In the genomic region with DNA sequence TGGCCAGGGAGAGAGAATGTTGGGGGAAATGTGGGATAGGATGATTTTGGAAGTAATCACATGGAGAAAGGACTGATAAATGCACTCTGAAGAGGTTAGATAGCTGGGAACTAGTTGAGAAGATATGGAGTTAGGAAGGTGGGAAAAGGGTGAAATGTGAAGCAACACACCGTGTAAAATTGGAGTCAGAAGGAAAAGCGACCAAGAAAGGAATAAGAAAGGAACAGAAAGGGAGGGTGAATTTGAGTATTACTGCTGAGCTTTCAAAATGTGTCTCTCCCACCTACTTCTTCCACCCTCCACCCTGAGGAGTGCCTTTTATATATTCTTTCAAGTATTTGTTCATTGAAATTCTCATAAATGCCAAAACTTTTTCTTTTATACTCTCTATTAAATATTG, we compare ENCODE assay signal across 20 cellular contexts.
DNase-seq lines count a peak whose midpoint lies in the region; ATAC-seq, FAIRE-seq and TF ChIP-seq lines count a peak whose summit lies in the region.
"Had no signal": no experiment of that assay in that cellular context is flagged by ENCODE, and none has a peak within 500 bp of the region (broad histone marks: within the 10 kb centered on the region; RNA-seq: fewer than 3 reads in every experiment).

No MANE protein-coding gene starts in this region.

- H3K23ac ChIP-seq in IMR-90 (ENCODE audit: low read depth, low read length): no peak overlapping the region
- H3K23ac ChIP-seq in mesenchymal stem cell (ENCODE audit: low read length in 2 of 2): no peak overlapping the region

- H3K4me1 ChIP-seq in A549: peaks cover 9% of the 10 kb centered on the region; the same call in 2 of the 3 replicates
- peaks cover 50% of the 10 kb centered on the region for H3K4me1 ChIP-seq in GM23248 (ENCODE audit: insufficient read depth)
- H3K4me1 ChIP-seq in IMR-90 (ENCODE audit: control insufficient read depth, insufficient read depth, low read length): no peaks in the 10 kb centered on the region
- no peaks in the 10 kb centered on the region for H3K4me1 ChIP-seq in mesenchymal stem cell (ENCODE audit: control insufficient read depth, insufficient read depth, low read depth, low read length)
- H3K4me1 ChIP-seq: BLaER1, Caco-2 had no signal

- no peaks in the 10 kb centered on the region for H3K4me1 Mint-ChIP-seq in immature natural killer cell
- H3K4me1 Mint-ChIP-seq: B cell; CD4-positive, CD25-positive, alpha-beta regulatory T cell had no signal

- no peak overlapping the region for H2AFZ ChIP-seq in GM23248
- no peak overlapping the region for H2AFZ ChIP-seq in IMR-90 (replicated peaks; ENCODE audit: low read length, poor library complexity)
- H2AFZ ChIP-seq in mesenchymal stem cell (ENCODE audit: low read depth, low read length): no peak overlapping the region

- in situ Hi-C loops in GM23248 (cut with MboI) (no loop called here), IMR-90 (cut with MboI; ENCODE audit: low sequenced_read_pairs) (no loop called here)

- TF ChIP-seq RAD21 in A549 (conservative IDR thresholded peaks at IDR 0.05 in 1 of 2, IDR thresholded peaks at IDR 0.05 in 1 of 2) (no peak), IMR-90 (IDR thresholded peaks at IDR 0.05; ENCODE audit: low read length) (no peak)

- H3K4ac ChIP-seq in IMR-90 (ENCODE audit: low read depth, low read length) (no peak overlapping the region), mesenchymal stem cell (ENCODE audit: low read depth in 1 of 2, low read length in 2 of 2) (no peak overlapping the region)

- TF ChIP-seq POLR2A in A549 (IDR thresholded peaks at IDR 0.05; ENCODE audit: low read length) (no peak), IMR-90 (IDR thresholded peaks at IDR 0.05; ENCODE audit: low read depth, low read length) (no peak), GM18505 (IDR thresholded peaks at IDR 0.05; ENCODE audit: borderline replicate concordance, extremely low read depth, insufficient read depth, insufficient read length) (no peak)

- no peaks in the 10 kb centered on the region for H3K36me3 Mint-ChIP-seq in immature natural killer cell
- H3K36me3 Mint-ChIP-seq: CD4-positive, CD25-positive, alpha-beta regulatory T cell; CD8-positive, alpha-beta T cell had no signal

- H3K27me3 Mint-ChIP-seq in immature natural killer cell (ENCODE audit: low read depth in 3 of 3): peaks cover 0 to 5% (median 0%) of the 10 kb centered on the region in 3 donors
- H3K27me3 Mint-ChIP-seq: B cell; CD4-positive, CD25-positive, alpha-beta regulatory T cell had no signal

- dilution Hi-C loops in IMR-90 (cut with HindIII; ENCODE audit: low sequenced_read_pairs, unreplicated experiment): no loop called here

- DNase-seq in A549 (ENCODE audit: low read depth in 1 of 2, low spot score in 1 of 2) (no peak), GM23248 (no peak), IMR-90 (no peak), mesenchymal stem cell (no peak), sciatic nerve (ENCODE audit: low spot score) (no peak), immature natural killer cell (no peak)
- DNase-seq: 8988T; Caco-2; CD4-positive, CD25-positive, alpha-beta regulatory T cell; CD8-positive, alpha-beta T cell; DMS153; DND-41; H9 had no signal

- H3K4me2 ChIP-seq in A549 (no peak overlapping the region), GM23248 (ENCODE audit: unreplicated experiment) (no peak overlapping the region), IMR-90 (ENCODE audit: low read depth, low read length) (no peak overlapping the region), mesenchymal stem cell (ENCODE audit: low read length, poor library complexity, severe bottlenecking) (no peak overlapping the region)
- H3K4me2 ChIP-seq: BLaER1 had no signal

- H4K8ac ChIP-seq in IMR-90 (ENCODE audit: low read depth in 2 of 2, low read length in 2 of 2): no peak overlapping the region
- no peak overlapping the region for H4K8ac ChIP-seq in mesenchymal stem cell (ENCODE audit: low read length)

- 0 out of 2 replicates have a peak, but pooled peaks cover 9% of the 10 kb centered on the region for H3K79me2 ChIP-seq in GM23248 (ENCODE audit: insufficient read depth)

- H3K56ac ChIP-seq in IMR-90 (ENCODE audit: extremely low read depth, insufficient read depth, low read length): no peak overlapping the region

- no peak for TF ChIP-seq CTCF in A549 (IDR thresholded peaks at IDR 0.05)
- no peak for TF ChIP-seq CTCF in IMR-90 (conservative IDR thresholded peaks at IDR 0.05; ENCODE audit: low read depth, low read length)

- no peak overlapping the region for H2BK20ac ChIP-seq in IMR-90 (ENCODE audit: low read depth, low read length)

- H3F3A ChIP-seq in GM23248 (ENCODE audit: insufficient read depth): peaks cover 60% of the 10 kb centered on the region

- no peak overlapping the region for H2BK120ac ChIP-seq in IMR-90 (ENCODE audit: low read depth, low read length)
- no peak overlapping the region for H2BK120ac ChIP-seq in mesenchymal stem cell (ENCODE audit: low read depth, low read length)

- H4K20me1 ChIP-seq in GM23248 (ENCODE audit: insufficient read depth): no peaks in the 10 kb centered on the region
- H4K20me1 ChIP-seq in IMR-90 (ENCODE audit: insufficient read depth, low read length): no peaks in the 10 kb centered on the region
- H4K20me1 ChIP-seq: BLaER1 had no signal

- CTCF ChIA-PET in A549 (lab: Yijun Ruan, JAX) (interaction anchor here (1.0 kb wide), 1 partner anchor 11 kb away, joined by 3 read pairs; no protein-coding TSS in a partner anchor), IMR-90 (lab: Yijun Ruan, JAX) (no interaction called here)

- no peak overlapping the region for H2AK9ac ChIP-seq in IMR-90 (replicated peaks; ENCODE audit: low read depth, low read length, poor library complexity)

- POLR2A ChIA-PET in A549 (lab: Yijun Ruan, JAX): no interaction called here
- POLR2A ChIA-PET in IMR-90 (lab: Charles Lee; ENCODE audit: unreplicated experiment): no interaction called here

- no peak overlapping the region for H3K4me3 Mint-ChIP-seq in immature natural killer cell
- H3K4me3 Mint-ChIP-seq: B cell; CD4-positive, CD25-positive, alpha-beta regulatory T cell; CD8-positive, alpha-beta T cell; H9 had no signal

- H3K18ac ChIP-seq in IMR-90 (ENCODE audit: low read depth, low read length): peak overlapping the region; percentile 43; the same call in 1 of the 2 replicates
- no peak overlapping the region for H3K18ac ChIP-seq in mesenchymal stem cell (ENCODE audit: low read depth in 1 of 2, low read length in 2 of 2)

- no peaks in the 10 kb centered on the region; the same call in 1 of the 2 replicates for H3K9me1 ChIP-seq in IMR-90 (ENCODE audit: insufficient read depth, low read length)

- no peak for ATAC-seq in A549
- no peak for ATAC-seq in IMR-90 (ENCODE audit: low read depth)
- no peak for ATAC-seq in GM18505 (IDR thresholded peaks at IDR 0.05; ENCODE audit: unreplicated experiment)
- ATAC-seq in sciatic nerve: no peak
- ATAC-seq in GM19395 (IDR thresholded peaks at IDR 0.05; ENCODE audit: unreplicated experiment): no peak
- ATAC-seq: CD8-positive, alpha-beta T cell had no signal

- H3K14ac ChIP-seq in IMR-90 (replicated peaks; ENCODE audit: low read depth, low read length) (no peak overlapping the region), mesenchymal stem cell (ENCODE audit: low read length in 2 of 2) (no peak overlapping the region)

- no peak overlapping the region for H4K5ac ChIP-seq in IMR-90 (ENCODE audit: low read depth, low read length)

- H2BK15ac ChIP-seq in IMR-90 (ENCODE audit: low read depth, low read length) (0 out of 3 replicates have a peak overlapping the region, but pooled peaks have one; percentile 39), mesenchymal stem cell (ENCODE audit: low read depth, poor library complexity, severe bottlenecking) (no peak overlapping the region)

- peaks cover 0 to 4% (median 0%) of the 10 kb centered on the region in 6 donors for H3K9me3 Mint-ChIP-seq in immature natural killer cell

- H3K27ac ChIP-seq in A549 (peak overlapping the region; percentile 16 to 49; a peak in 3 of 6 replicates), GM23248 (peak overlapping the region; percentile 86), IMR-90 (ENCODE audit: insufficient read depth, low read length) (no peak overlapping the region), mesenchymal stem cell (ENCODE audit: low read length, poor library complexity, severe bottlenecking) (no peak overlapping the region)
- H3K27ac ChIP-seq: BLaER1, C4-2B had no signal

- H3K4me3 ChIP-seq in A549: no peak overlapping the region
- H3K4me3 ChIP-seq in GM23248: no peak overlapping the region
- H3K4me3 ChIP-seq in IMR-90 (ENCODE audit: insufficient read depth, low read depth, low read length): no peak overlapping the region
- H3K4me3 ChIP-seq in mesenchymal stem cell (ENCODE audit: insufficient read depth in 1 of 2, low read depth in 1 of 2, low read length in 2 of 2): no peak overlapping the region
- H3K4me3 ChIP-seq: BLaER1 had no signal

- no peaks in the 10 kb centered on the region for H3K9me2 ChIP-seq in GM23248 (ENCODE audit: insufficient read depth)

- TF ChIP-seq EP300 in A549 (IDR thresholded peaks at IDR 0.05): no peak

- no peak overlapping the region for H2AK5ac ChIP-seq in IMR-90 (ENCODE audit: low read depth, low read length)
- H2AK5ac ChIP-seq in mesenchymal stem cell (ENCODE audit: low read length, severe bottlenecking): no peak overlapping the region

- no TSS peak for BruUV-seq in IMR-90 (replicated peaks; lab: Mats Ljungman, UMichigan)

- H3K9me3 ChIP-seq in A549: no peaks in the 10 kb centered on the region; the same call in 2 of the 3 replicates
- no peaks in the 10 kb centered on the region for H3K9me3 ChIP-seq in GM23248 (ENCODE audit: low read depth)
- no peaks in the 10 kb centered on the region for H3K9me3 ChIP-seq in IMR-90 (ENCODE audit: control insufficient read depth, insufficient read depth, low read length)
- H3K9me3 ChIP-seq in mesenchymal stem cell (ENCODE audit: control insufficient read depth, low read length): no peaks in the 10 kb centered on the region
- H3K9me3 ChIP-seq: BLaER1, Caco-2 had no signal

- 75% methylated on average over 2 of the region's 2 CpGs for WGBS in A549 (ENCODE audit: missing lambda C conversion rate)
- WGBS in GM23248 (ENCODE audit: low coverage in 1 of 2, low lambda C conversion rate in 2 of 2, missing lambda C conversion rate in 2 of 2), 2 experiments: 99 to 100% methylated on average over 2 of the region's 2 CpGs
- no CpG with 5 or more reads among the region's 2 CpGs for WGBS in IMR-90 (ENCODE audit: extremely low coverage in 2 of 2, insufficient read length in 1 of 2), 2 experiments
- 96% methylated on average over 2 of the region's 2 CpGs for WGBS in mesenchymal stem cell

- H2BK5ac ChIP-seq in IMR-90 (ENCODE audit: low read depth, low read length, poor library complexity, severe bottlenecking) (no peak overlapping the region), mesenchymal stem cell (ENCODE audit: low read depth, low read length, poor library complexity, severe bottlenecking) (no peak overlapping the region)

- intact Hi-C loops in IMR-90 (cut with micrococcal nuclease): loop anchor here (5.0 kb wide), 1 partner anchor 170 kb away; a partner anchor contains a TSS
- intact Hi-C loops in sciatic nerve (cut with DNase I): no loop called here

- H3K36me3 ChIP-seq in GM23248 (ENCODE audit: low read depth) (peaks cover 33% of the 10 kb centered on the region), IMR-90 (ENCODE audit: control insufficient read depth, insufficient read depth, low read length) (peaks cover 7% of the 10 kb centered on the region), mesenchymal stem cell (ENCODE audit: control insufficient read depth in 1 of 2, insufficient read depth in 2 of 2, low read depth in 1 of 2, low read length in 2 of 2) (peaks cover 0 to 45% of the 10 kb centered on the region in 2 experiments)
- H3K36me3 ChIP-seq: BLaER1 had no signal

- no peak overlapping the region for H2BK12ac ChIP-seq in mesenchymal stem cell (ENCODE audit: low read length in 2 of 2)

- FAIRE-seq in A549 (lab: Jason Lieb, UNC): no peak
- FAIRE-seq: G401.6, GM12892 had no signal

- H4K91ac ChIP-seq in IMR-90 (ENCODE audit: insufficient read depth, low read depth, low read length): no peak overlapping the region
- H4K91ac ChIP-seq in mesenchymal stem cell (ENCODE audit: low read length): no peak overlapping the region

- H3K79me1 ChIP-seq in IMR-90 (ENCODE audit: low read depth in 1 of 2, low read length in 2 of 2): no peaks in the 10 kb centered on the region
- H3K79me1 ChIP-seq in mesenchymal stem cell (replicated peaks; ENCODE audit: low read length, poor library complexity, severe bottlenecking): no peaks in the 10 kb centered on the region

- H3K9ac ChIP-seq in GM23248: no peak overlapping the region
- no peak overlapping the region for H3K9ac ChIP-seq in IMR-90 (ENCODE audit: low read depth, low read length)
- peak overlapping the region; percentile 65 for H3K9ac ChIP-seq in mesenchymal stem cell (ENCODE audit: low read length)
- H3K9ac ChIP-seq: BLaER1 had no signal

- no peak overlapping the region for H3K27ac Mint-ChIP-seq in immature natural killer cell
- H3K27ac Mint-ChIP-seq: B cell; CD4-positive, CD25-positive, alpha-beta regulatory T cell; CD8-positive, alpha-beta T cell; H9 had no signal

- H3K27me3 ChIP-seq in GM23248 (replicated peaks; ENCODE audit: insufficient read depth) (no peaks in the 10 kb centered on the region), IMR-90 (ENCODE audit: control insufficient read depth, insufficient read depth, low read length) (no peaks in the 10 kb centered on the region), mesenchymal stem cell (ENCODE audit: control insufficient read depth in 1 of 2, insufficient read depth in 1 of 2, low read length in 2 of 2) (no peaks in the 10 kb centered on the region)
- H3K27me3 ChIP-seq: BLaER1 had no signal

Comparison
In these comparisons a context has a peak if more than half of its experiments do, and no peak if none do; other contexts are left out.
1. H3K27ac ChIP-seq: peak in A549 (2 of 2) and GM23248 (single experiment); none in IMR-90 (single experiment) and mesenchymal stem cell (single experiment).